ENCODE assay signal across 9 cellular contexts in genomic region chr1:62689524-62689923, GRCh38. TPM values are rescaled to one million over a fixed set of nuclear protein-coding genes. Genes with fewer than 3 reads are reported as not detected.
DNase-seq lines count a peak whose midpoint lies in the region; ATAC-seq, FAIRE-seq and TF ChIP-seq lines count a peak whose summit lies in the region.
"Had no signal": no experiment of that assay in that cellular context is flagged by ENCODE, and none has a peak within 500 bp of the region (broad histone marks: within the 10 kb centered on the region; RNA-seq: fewer than 3 reads in every experiment).

No MANE protein-coding gene starts in this region.

- intact Hi-C loops in posterior vena cava (cut with DNase I): no loop called here

- H3K4me3 ChIP-seq in astrocyte (ENCODE audit: insufficient read depth, low read depth, low read length) (peak overlapping the region; percentile 41), tibial nerve (peak overlapping the region in 1 of 4 donors; percentile 9), MM.1S (ENCODE audit: low read length) (no peak overlapping the region)

- peak overlapping the region; percentile 37 for H3K4me3 Mint-ChIP-seq in astrocyte (ENCODE audit: unreplicated experiment)

- H3F3A ChIP-seq in MM.1S (ENCODE audit: insufficient read depth, low read length): no peaks in the 10 kb centered on the region

- H4K20me1 ChIP-seq in astrocyte (ENCODE audit: insufficient read depth, low read length) (peaks cover 20% of the 10 kb centered on the region), MM.1S (ENCODE audit: insufficient read depth, low read length) (no peaks in the 10 kb centered on the region)

- peaks cover 26% of the 10 kb centered on the region for H3K4me1 Mint-ChIP-seq in astrocyte (ENCODE audit: low read depth, unreplicated experiment)

- TF ChIP-seq CTCF in astrocyte (IDR thresholded peaks at IDR 0.05; ENCODE audit: insufficient read depth, low read depth, low read length) (no peak), tibial nerve (IDR thresholded peaks at IDR 0.05) (no peak), MM.1S (IDR thresholded peaks at IDR 0.05; ENCODE audit: low read length) (no peak)

- H3K4me2 ChIP-seq in astrocyte (ENCODE audit: low read length): peak overlapping the region; percentile 98
- no peak overlapping the region for H3K4me2 ChIP-seq in MM.1S (ENCODE audit: low read depth, low read length)

- H3K27me3 Mint-ChIP-seq in astrocyte (ENCODE audit: low read depth, unreplicated experiment): no peaks in the 10 kb centered on the region

- peak; percentile 59 to 66 for ATAC-seq in activated naive CD4-positive, alpha-beta T cell treated with anti-CD3 and anti-CD28 coated beads, Interleukin-2, amount 50 U/mL, for 72 hours
- ATAC-seq in GM18498 (IDR thresholded peaks at IDR 0.05; ENCODE audit: unreplicated experiment): no peak

- H3K27ac ChIP-seq in astrocyte (ENCODE audit: low read depth, low read length): peak overlapping the region; percentile 68
- peak overlapping the region in 3 of 4 donors; percentile 73 to 97 (median 95) for H3K27ac ChIP-seq in tibial nerve
- no peak overlapping the region for H3K27ac ChIP-seq in MM.1S (ENCODE audit: low read length)

- H3K27ac Mint-ChIP-seq in activated naive CD4-positive, alpha-beta T cell treated with anti-CD3 and anti-CD28 coated beads, Interleukin-2, amount 50 U/mL, for 72 hours: no peak overlapping the region
- H3K27ac Mint-ChIP-seq in astrocyte (ENCODE audit: unreplicated experiment): peak overlapping the region; percentile 80

- H3K36me3 Mint-ChIP-seq in activated naive CD4-positive, alpha-beta T cell treated with anti-CD3 and anti-CD28 coated beads, Interleukin-2, amount 50 U/mL, for 72 hours: peaks cover 0 to 4% of the 10 kb centered on the region in 2 donors
- peaks cover under 1% of the 10 kb centered on the region for H3K36me3 Mint-ChIP-seq in astrocyte (ENCODE audit: low read depth, unreplicated experiment)

- H3K9me2 ChIP-seq in MM.1S (replicated peaks; ENCODE audit: insufficient read depth, low read length): no peaks in the 10 kb centered on the region

- H3K36me3 ChIP-seq in astrocyte (ENCODE audit: insufficient read depth, low read length) (no peaks in the 10 kb centered on the region), tibial nerve (no peaks in the 10 kb centered on the region), MM.1S (replicated peaks; ENCODE audit: insufficient read depth, low read length) (no peaks in the 10 kb centered on the region)

- H3K79me2 ChIP-seq in astrocyte (ENCODE audit: insufficient read depth, low read length): peaks cover 40% of the 10 kb centered on the region
- 0 out of 2 replicates have a peak, but pooled peaks cover 5% of the 10 kb centered on the region for H3K79me2 ChIP-seq in MM.1S (ENCODE audit: low read length)

- 58 to 60% methylated on average over 1 of the region's 1 CpG for WGBS in tibial nerve, 2 donors

- no peak overlapping the region for H2AFZ ChIP-seq in astrocyte (ENCODE audit: low read depth, low read length)
- H2AFZ ChIP-seq in MM.1S (ENCODE audit: low read length): no peak overlapping the region

- TF ChIP-seq EP300 in tibial nerve (IDR thresholded peaks at IDR 0.05): no peak

- no peaks in the 10 kb centered on the region for H3K27me3 ChIP-seq in astrocyte (ENCODE audit: insufficient read depth, low read length)
- H3K27me3 ChIP-seq in tibial nerve: no peaks in the 10 kb centered on the region
- H3K27me3 ChIP-seq in MM.1S (replicated peaks; ENCODE audit: insufficient read depth, low read length): no peaks in the 10 kb centered on the region

- H3K9me3 Mint-ChIP-seq in activated naive CD4-positive, alpha-beta T cell treated with anti-CD3 and anti-CD28 coated beads, Interleukin-2, amount 50 U/mL, for 72 hours: no peaks in the 10 kb centered on the region
- H3K9me3 Mint-ChIP-seq in astrocyte (ENCODE audit: unreplicated experiment): peaks cover 3% of the 10 kb centered on the region

- no peak for DNase-seq in activated naive CD4-positive, alpha-beta T cell treated with anti-CD3 and anti-CD28 coated beads, Interleukin-2, amount 50 U/mL, for 72 hours (ENCODE audit: low spot score in 2 of 2)
- no peak for DNase-seq in activated naive CD4-positive, alpha-beta T cell treated with Interleukin-2 at 50 U/mL for 16 hours
- DNase-seq in astrocyte (ENCODE audit: low read depth): peak; percentile 73
- DNase-seq in kidney glomerular epithelial cell (lab: John Stamatoyannopoulos, UW): peak; percentile 36
- no peak for DNase-seq in tibial nerve (ENCODE audit: low spot score in 2 of 2)
- no peak for DNase-seq in posterior vena cava (ENCODE audit: low spot score)
- no peak for DNase-seq in MM.1S

- H3K9ac ChIP-seq in astrocyte (ENCODE audit: low read length): peak overlapping the region; percentile 59
- H3K9ac ChIP-seq in MM.1S (ENCODE audit: low read length): no peak overlapping the region

- no peaks in the 10 kb centered on the region for H3K9me3 ChIP-seq in astrocyte (ENCODE audit: insufficient read depth, low read depth, low read length)
- H3K9me3 ChIP-seq in tibial nerve: no peaks in the 10 kb centered on the region
- H3K9me3 ChIP-seq in MM.1S (replicated peaks; ENCODE audit: insufficient read depth, low read length): no peaks in the 10 kb centered on the region

- TF ChIP-seq POLR2A in tibial nerve (IDR thresholded peaks at IDR 0.05): no peak

- no peak for FAIRE-seq in astrocyte (lab: Jason Lieb, UNC)
- FAIRE-seq: G401.6 had no signal

- H3K4me1 ChIP-seq in astrocyte (ENCODE audit: insufficient read depth, low read length) (peaks cover 37% of the 10 kb centered on the region), tibial nerve (peaks cover 0 to 56% (median 30%) of the 10 kb centered on the region in 4 donors), MM.1S (ENCODE audit: low read length) (no peaks in the 10 kb centered on the region)

RNA-seq across cellular contexts. Expression of gene DOCK7, which starts 1.3 kb away (rescaled TPM):
- total RNA-seq in activated naive CD4-positive, alpha-beta T cell treated with anti-CD3 and anti-CD28 coated beads, Interleukin-2, amount 50 U/mL, for 72 hours: 10 to 100 TPM in 1 of 2 donors, 1 to 10 TPM in 1; 8.3 to 20.2 TPM
- total RNA-seq in astrocyte (68.7 and 71.2 TPM in 2 replicates), tibial nerve (100 to 1,000 TPM in 2 of 4 donors, 10 to 100 TPM in 2; 48.6 to 182 (median 92.9) TPM), posterior vena cava (10 to 100 TPM; 39.4 to 44.1 TPM)

Comparison
In these comparisons a context has a peak if more than half of its experiments do, and no peak if none do; other contexts are left out.
1. DNase-seq: peak in astrocyte (single experiment) and kidney glomerular epithelial cell (single experiment); none in activated naive CD4-positive, alpha-beta T cell treated with anti-CD3 and anti-CD28 coated beads, Interleukin-2, amount 50 U/mL, for 72 hours (0 of 2), activated naive CD4-positive, alpha-beta T cell treated with Interleukin-2 at 50 U/mL for 16 hours (single experiment), tibial nerve (0 of 2), posterior vena cava (single experiment) and MM.1S (single experiment).